2 cellular contexts compared by ENCODE assay signal in the genomic region with DNA sequence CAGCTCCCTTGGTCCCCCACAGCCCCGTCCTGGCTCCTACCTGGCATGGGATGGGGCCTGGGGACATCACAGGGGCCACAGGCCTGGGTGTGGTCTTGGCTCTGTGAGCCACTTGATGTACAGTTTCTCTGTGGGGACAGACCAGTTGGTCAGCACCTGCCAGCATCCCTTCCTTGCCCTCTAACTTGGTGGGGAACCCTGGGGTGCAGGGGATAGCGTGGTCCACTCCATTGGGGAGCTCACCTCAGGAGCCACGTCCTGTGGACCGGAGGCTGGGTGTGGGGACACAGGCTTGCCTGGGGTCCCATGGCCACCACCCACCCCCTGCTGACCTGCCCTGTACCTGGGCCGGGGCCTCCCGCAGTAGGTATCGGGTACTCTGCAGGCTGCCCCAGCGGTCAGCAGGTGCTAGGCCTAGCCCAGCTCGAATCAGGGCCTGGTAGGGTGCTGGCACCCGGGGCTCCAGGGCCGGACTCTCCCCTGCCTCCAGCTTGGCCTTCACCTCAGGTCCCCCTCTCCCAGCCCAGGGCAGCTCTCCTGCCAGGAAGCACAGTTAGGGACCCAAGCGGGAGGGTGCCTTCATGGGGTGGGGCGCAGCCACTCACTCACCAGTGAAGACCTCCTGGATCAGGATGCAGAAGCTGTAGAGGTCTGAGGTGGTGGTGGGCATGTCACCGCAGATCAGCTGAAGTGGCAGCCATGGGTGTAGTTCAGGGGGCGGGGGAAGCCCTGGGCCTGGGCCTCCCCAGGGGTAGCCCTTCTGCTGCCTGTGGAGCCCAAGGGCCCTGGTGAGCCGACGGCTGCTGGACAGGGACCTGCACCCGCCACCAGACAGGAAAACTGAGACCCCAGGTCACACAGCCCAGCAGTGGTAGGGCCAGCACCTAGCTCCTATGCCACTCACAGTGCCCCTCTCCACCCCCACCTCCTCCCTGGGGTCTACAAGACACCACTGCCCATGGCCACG.
TF ChIP-seq lines count a peak whose summit lies in the region.

No MANE protein-coding gene starts in this region.

TF ChIP-seq in SK-N-SH treated with all-trans-retinoic acid at 6 μM for 48 hours, 23 proteins besides CTCF, POLR2A, EP300 and RAD21 (continues in another document):
- TF ChIP-seq OSR1 (CRISPR knock-in tag; IDR thresholded peaks at IDR 0.05) = no peak
- TF ChIP-seq RARB (CRISPR knock-in tag; IDR thresholded peaks at IDR 0.05) = no peak
- no peak for TF ChIP-seq SNAI2 (CRISPR knock-in tag; IDR thresholded peaks at IDR 0.05)
- no peak for TF ChIP-seq ZNF8 (CRISPR knock-in tag; IDR thresholded peaks at IDR 0.05)
- no peak for TF ChIP-seq ARNTL (CRISPR knock-in tag; IDR thresholded peaks at IDR 0.05; ENCODE audit: borderline replicate concordance, low read depth)
- TF ChIP-seq GLIS3 (CRISPR knock-in tag; IDR thresholded peaks at IDR 0.05) = no peak
- TF ChIP-seq, protein P1, sequence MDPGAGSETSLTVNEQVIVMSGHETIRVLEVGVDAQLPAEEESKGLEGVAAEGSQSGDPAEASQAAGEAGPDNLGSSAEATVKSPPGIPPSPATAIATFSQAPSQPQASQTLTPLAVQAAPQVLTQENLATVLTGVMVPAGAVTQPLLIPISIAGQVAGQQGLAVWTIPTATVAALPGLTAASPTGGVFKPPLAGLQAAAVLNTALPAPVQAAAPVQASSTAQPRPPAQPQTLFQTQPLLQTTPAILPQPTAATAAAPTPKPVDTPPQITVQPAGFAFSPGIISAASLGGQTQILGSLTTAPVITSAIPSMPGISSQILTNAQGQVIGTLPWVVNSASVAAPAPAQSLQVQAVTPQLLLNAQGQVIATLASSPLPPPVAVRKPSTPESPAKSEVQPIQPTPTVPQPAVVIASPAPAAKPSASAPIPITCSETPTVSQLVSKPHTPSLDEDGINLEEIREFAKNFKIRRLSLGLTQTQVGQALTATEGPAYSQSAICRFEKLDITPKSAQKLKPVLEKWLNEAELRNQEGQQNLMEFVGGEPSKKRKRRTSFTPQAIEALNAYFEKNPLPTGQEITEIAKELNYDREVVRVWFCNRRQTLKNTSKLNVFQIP (CRISPR knock-in tag; IDR thresholded peaks at IDR 0.05; ENCODE audit: borderline replicate concordance, low read depth) = no peak
- no peak for TF ChIP-seq TOX (CRISPR knock-in tag; IDR thresholded peaks at IDR 0.05; ENCODE audit: borderline replicate concordance)
- TF ChIP-seq ISL1 (CRISPR knock-in tag; IDR thresholded peaks at IDR 0.05) = no peak
- no peak for TF ChIP-seq ZFP3 (CRISPR knock-in tag; IDR thresholded peaks at IDR 0.05)
- TF ChIP-seq ZFP30 (CRISPR knock-in tag; IDR thresholded peaks at IDR 0.05) = no peak
- TF ChIP-seq, protein P2, sequence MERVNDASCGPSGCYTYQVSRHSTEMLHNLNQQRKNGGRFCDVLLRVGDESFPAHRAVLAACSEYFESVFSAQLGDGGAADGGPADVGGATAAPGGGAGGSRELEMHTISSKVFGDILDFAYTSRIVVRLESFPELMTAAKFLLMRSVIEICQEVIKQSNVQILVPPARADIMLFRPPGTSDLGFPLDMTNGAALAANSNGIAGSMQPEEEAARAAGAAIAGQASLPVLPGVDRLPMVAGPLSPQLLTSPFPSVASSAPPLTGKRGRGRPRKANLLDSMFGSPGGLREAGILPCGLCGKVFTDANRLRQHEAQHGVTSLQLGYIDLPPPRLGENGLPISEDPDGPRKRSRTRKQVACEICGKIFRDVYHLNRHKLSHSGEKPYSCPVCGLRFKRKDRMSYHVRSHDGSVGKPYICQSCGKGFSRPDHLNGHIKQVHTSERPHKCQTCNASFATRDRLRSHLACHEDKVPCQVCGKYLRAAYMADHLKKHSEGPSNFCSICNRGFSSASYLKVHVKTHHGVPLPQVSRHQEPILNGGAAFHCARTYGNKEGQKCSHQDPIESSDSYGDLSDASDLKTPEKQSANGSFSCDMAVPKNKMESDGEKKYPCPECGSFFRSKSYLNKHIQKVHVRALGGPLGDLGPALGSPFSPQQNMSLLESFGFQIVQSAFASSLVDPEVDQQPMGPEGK (CRISPR knock-in tag; IDR thresholded peaks at IDR 0.05; ENCODE audit: borderline replicate concordance) = no peak
- TF ChIP-seq, protein P3, sequence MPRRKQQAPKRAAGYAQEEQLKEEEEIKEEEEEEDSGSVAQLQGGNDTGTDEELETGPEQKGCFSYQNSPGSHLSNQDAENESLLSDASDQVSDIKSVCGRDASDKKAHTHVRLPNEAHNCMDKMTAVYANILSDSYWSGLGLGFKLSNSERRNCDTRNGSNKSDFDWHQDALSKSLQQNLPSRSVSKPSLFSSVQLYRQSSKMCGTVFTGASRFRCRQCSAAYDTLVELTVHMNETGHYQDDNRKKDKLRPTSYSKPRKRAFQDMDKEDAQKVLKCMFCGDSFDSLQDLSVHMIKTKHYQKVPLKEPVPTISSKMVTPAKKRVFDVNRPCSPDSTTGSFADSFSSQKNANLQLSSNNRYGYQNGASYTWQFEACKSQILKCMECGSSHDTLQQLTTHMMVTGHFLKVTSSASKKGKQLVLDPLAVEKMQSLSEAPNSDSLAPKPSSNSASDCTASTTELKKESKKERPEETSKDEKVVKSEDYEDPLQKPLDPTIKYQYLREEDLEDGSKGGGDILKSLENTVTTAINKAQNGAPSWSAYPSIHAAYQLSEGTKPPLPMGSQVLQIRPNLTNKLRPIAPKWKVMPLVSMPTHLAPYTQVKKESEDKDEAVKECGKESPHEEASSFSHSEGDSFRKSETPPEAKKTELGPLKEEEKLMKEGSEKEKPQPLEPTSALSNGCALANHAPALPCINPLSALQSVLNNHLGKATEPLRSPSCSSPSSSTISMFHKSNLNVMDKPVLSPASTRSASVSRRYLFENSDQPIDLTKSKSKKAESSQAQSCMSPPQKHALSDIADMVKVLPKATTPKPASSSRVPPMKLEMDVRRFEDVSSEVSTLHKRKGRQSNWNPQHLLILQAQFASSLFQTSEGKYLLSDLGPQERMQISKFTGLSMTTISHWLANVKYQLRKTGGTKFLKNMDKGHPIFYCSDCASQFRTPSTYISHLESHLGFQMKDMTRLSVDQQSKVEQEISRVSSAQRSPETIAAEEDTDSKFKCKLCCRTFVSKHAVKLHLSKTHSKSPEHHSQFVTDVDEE (CRISPR knock-in tag; IDR thresholded peaks at IDR 0.05) = no peak
- TF ChIP-seq ZNF70 (CRISPR knock-in tag; IDR thresholded peaks at IDR 0.05) = no peak
- no peak for TF ChIP-seq ZNF565 (CRISPR knock-in tag; conservative IDR thresholded peaks at IDR 0.05; ENCODE audit: low read depth)
- no peak for TF ChIP-seq BACH2 (CRISPR knock-in tag; IDR thresholded peaks at IDR 0.05; ENCODE audit: borderline replicate concordance)
- TF ChIP-seq, protein P4, sequence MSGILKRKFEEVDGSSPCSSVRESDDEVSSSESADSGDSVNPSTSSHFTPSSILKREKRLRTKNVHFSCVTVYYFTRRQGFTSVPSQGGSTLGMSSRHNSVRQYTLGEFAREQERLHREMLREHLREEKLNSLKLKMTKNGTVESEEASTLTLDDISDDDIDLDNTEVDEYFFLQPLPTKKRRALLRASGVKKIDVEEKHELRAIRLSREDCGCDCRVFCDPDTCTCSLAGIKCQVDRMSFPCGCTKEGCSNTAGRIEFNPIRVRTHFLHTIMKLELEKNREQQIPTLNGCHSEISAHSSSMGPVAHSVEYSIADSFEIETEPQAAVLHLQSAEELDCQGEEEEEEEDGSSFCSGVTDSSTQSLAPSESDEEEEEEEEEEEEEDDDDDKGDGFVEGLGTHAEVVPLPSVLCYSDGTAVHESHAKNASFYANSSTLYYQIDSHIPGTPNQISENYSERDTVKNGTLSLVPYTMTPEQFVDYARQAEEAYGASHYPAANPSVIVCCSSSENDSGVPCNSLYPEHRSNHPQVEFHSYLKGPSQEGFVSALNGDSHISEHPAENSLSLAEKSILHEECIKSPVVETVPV (CRISPR knock-in tag; IDR thresholded peaks at IDR 0.05) = no peak

TF ChIP-seq in SK-N-SH, 30 proteins besides CTCF, POLR2A, EP300 and RAD21:
- TF ChIP-seq, protein P5, sequence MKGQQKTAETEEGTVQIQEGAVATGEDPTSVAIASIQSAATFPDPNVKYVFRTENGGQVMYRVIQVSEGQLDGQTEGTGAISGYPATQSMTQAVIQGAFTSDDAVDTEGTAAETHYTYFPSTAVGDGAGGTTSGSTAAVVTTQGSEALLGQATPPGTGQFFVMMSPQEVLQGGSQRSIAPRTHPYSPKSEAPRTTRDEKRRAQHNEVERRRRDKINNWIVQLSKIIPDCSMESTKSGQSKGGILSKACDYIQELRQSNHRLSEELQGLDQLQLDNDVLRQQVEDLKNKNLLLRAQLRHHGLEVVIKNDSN (IDR thresholded peaks at IDR 0.05; ENCODE audit: borderline replicate concordance, low read depth) = no peak
- no peak for TF ChIP-seq MEF2A (IDR thresholded peaks at IDR 0.05; ENCODE audit: borderline replicate concordance, low read depth)
- TF ChIP-seq, protein P6, sequence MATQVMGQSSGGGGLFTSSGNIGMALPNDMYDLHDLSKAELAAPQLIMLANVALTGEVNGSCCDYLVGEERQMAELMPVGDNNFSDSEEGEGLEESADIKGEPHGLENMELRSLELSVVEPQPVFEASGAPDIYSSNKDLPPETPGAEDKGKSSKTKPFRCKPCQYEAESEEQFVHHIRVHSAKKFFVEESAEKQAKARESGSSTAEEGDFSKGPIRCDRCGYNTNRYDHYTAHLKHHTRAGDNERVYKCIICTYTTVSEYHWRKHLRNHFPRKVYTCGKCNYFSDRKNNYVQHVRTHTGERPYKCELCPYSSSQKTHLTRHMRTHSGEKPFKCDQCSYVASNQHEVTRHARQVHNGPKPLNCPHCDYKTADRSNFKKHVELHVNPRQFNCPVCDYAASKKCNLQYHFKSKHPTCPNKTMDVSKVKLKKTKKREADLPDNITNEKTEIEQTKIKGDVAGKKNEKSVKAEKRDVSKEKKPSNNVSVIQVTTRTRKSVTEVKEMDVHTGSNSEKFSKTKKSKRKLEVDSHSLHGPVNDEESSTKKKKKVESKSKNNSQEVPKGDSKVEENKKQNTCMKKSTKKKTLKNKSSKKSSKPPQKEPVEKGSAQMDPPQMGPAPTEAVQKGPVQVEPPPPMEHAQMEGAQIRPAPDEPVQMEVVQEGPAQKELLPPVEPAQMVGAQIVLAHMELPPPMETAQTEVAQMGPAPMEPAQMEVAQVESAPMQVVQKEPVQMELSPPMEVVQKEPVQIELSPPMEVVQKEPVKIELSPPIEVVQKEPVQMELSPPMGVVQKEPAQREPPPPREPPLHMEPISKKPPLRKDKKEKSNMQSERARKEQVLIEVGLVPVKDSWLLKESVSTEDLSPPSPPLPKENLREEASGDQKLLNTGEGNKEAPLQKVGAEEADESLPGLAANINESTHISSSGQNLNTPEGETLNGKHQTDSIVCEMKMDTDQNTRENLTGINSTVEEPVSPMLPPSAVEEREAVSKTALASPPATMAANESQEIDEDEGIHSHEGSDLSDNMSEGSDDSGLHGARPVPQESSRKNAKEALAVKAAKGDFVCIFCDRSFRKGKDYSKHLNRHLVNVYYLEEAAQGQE (IDR thresholded peaks at IDR 0.05; ENCODE audit: low read depth, low read length) = no peak
- TF ChIP-seq EZH2phosphoT487 (IDR thresholded peaks at IDR 0.05; ENCODE audit: borderline replicate concordance, low read depth) = no peak
- TF ChIP-seq NRF1 (IDR thresholded peaks at IDR 0.05; ENCODE audit: low read depth, low read length) = no peak
- no peak for TF ChIP-seq FOXM1 (IDR thresholded peaks at IDR 0.05; ENCODE audit: low read depth)
- TF ChIP-seq SMC3 (IDR thresholded peaks at IDR 0.05; ENCODE audit: low read depth, low read length) = no peak
